In the genomic region with DNA sequence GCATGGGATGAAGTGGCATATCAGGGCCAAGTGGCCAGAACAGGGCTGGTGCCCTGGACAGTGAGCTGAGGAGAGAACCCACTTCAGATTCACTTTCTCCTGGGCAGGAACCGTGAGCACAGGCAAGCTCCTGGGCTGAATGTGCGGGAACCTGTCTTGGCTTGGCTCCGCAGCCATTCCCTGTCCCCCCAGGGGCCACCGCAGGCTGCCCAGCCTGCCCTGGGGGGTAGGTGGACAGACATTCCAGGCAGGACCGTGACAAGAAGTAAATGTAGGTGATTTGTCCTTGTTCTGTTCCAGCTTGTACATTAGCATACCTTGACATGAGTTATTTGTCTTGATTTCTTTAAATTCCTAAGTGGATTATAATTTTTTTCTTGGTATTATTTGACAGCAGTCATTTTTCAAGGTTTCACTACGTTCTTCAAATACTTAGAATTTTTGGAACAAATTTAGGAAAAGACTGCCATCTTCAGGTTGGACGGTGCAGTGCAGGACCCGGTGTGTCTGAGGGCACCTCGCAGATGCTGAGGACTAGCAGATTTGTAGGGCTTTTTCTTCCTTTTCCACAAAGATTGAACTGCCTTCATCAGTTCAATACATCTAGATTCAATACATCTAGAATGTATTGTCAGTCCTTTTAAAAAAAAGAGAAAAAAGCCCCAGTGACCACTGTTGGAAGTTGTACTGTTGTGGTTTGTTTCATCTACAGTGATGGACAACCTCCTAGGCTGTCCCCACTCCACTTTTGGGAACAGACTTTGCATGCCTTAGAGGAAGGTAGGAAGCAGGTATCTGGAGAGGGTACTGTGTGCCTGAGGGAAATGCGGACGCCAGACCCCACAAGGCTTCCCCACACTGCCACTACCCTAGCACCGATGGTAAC, we compare ENCODE assay signal across 8 cellular contexts.
DNase-seq lines count a peak whose midpoint lies in the region; ATAC-seq and TF ChIP-seq lines count a peak whose summit lies in the region.

No MANE protein-coding gene starts in this region.

- no peaks in the 10 kb centered on the region for H3K36me3 Mint-ChIP-seq in CD4-positive, CD25-positive, alpha-beta regulatory T cell
- peaks cover 17% of the 10 kb centered on the region for H3K36me3 Mint-ChIP-seq in endothelial cell (ENCODE audit: low read depth, unreplicated experiment)

- H3K36me3 ChIP-seq in CD4-positive, CD25-positive, alpha-beta regulatory T cell (ENCODE audit: control insufficient read depth, insufficient read depth, low read length) = no peaks in the 10 kb centered on the region
- no peaks in the 10 kb centered on the region for H3K36me3 ChIP-seq in testis (ENCODE audit: low read depth, missing control alignments)

- no peak overlapping the region for H3K27ac Mint-ChIP-seq in CD4-positive, CD25-positive, alpha-beta regulatory T cell
- no peak overlapping the region for H3K27ac Mint-ChIP-seq in endothelial cell (ENCODE audit: unreplicated experiment)

- H3K27me3 Mint-ChIP-seq in CD4-positive, CD25-positive, alpha-beta regulatory T cell = peaks cover 15% of the 10 kb centered on the region
- peaks cover 7% of the 10 kb centered on the region for H3K27me3 Mint-ChIP-seq in endothelial cell (ENCODE audit: unreplicated experiment)

- 54 to 66% methylated on average over 12 of the region's 12 CpGs for WGBS in testis, 2 donors

- peaks cover 0 to 2% (median 0%) of the 10 kb centered on the region in 7 donors for H3K9me3 Mint-ChIP-seq in CD4-positive, CD25-positive, alpha-beta regulatory T cell
- H3K9me3 Mint-ChIP-seq in endothelial cell (ENCODE audit: unreplicated experiment) = no peaks in the 10 kb centered on the region

- peak overlapping the region in 1 of 4 donors; percentile 21 for H3K4me3 Mint-ChIP-seq in CD4-positive, CD25-positive, alpha-beta regulatory T cell
- no peak overlapping the region for H3K4me3 Mint-ChIP-seq in endothelial cell (ENCODE audit: unreplicated experiment)

- TF ChIP-seq CTCF in endothelial cell (IDR thresholded peaks at IDR 0.05; ENCODE audit: unreplicated experiment) (peak; percentile 92), testis (IDR thresholded peaks at IDR 0.05) (peak; percentile 83 to 91 (median 90))

- no peak for ATAC-seq in CD4-positive, CD25-positive, alpha-beta regulatory T cell (ENCODE audit: low read depth in 2 of 2)
- ATAC-seq in GM21786 (IDR thresholded peaks at IDR 0.05; ENCODE audit: unreplicated experiment) (peak; percentile 45), GM18517 (IDR thresholded peaks at IDR 0.05; ENCODE audit: unreplicated experiment) (no peak)

- H3K4me1 Mint-ChIP-seq in CD4-positive, CD25-positive, alpha-beta regulatory T cell = no peaks in the 10 kb centered on the region
- peaks cover 2% of the 10 kb centered on the region for H3K4me1 Mint-ChIP-seq in endothelial cell (ENCODE audit: unreplicated experiment)

- no peak overlapping the region for H3K4me3 ChIP-seq in CD4-positive, CD25-positive, alpha-beta regulatory T cell (ENCODE audit: low read depth, low read length)
- no peak overlapping the region for H3K4me3 ChIP-seq in testis

- no peak overlapping the region for H3K27ac ChIP-seq in CD4-positive, CD25-positive, alpha-beta regulatory T cell (ENCODE audit: insufficient read depth, low read length, poor library complexity, severe bottlenecking)
- no peak overlapping the region for H3K27ac ChIP-seq in testis

- H3K27me3 ChIP-seq in CD4-positive, CD25-positive, alpha-beta regulatory T cell (ENCODE audit: control insufficient read depth, insufficient read depth, low read length) = peaks cover 5% of the 10 kb centered on the region
- H3K27me3 ChIP-seq in testis = no peaks in the 10 kb centered on the region

- no peaks in the 10 kb centered on the region for H3K4me1 ChIP-seq in CD4-positive, CD25-positive, alpha-beta regulatory T cell (ENCODE audit: control insufficient read depth, insufficient read depth, low read length, poor library complexity, severe bottlenecking)
- H3K4me1 ChIP-seq in testis = peaks cover 10% of the 10 kb centered on the region

- no peak for TF ChIP-seq POLR2A in testis (IDR thresholded peaks at IDR 0.05)

- intact Hi-C loops in testis (cut with DNase I; ENCODE audit: low total_unique reads) = loop anchor here (5.0 to 10.0 kb wide), 2 partner anchors 219 to 562 kb away; a partner anchor contains a TSS

- peak; percentile 9 to 40 (median 10) for DNase-seq in CD4-positive, CD25-positive, alpha-beta regulatory T cell
- DNase-seq in NCI-H2227 (lab: John Stamatoyannopoulos, UW; ENCODE audit: unreplicated experiment) (peak; percentile 79), endothelial cell (ENCODE audit: low spot score) (peak; percentile 72), myocyte (ENCODE audit: low read depth) (peak; percentile 63), testis (peak; percentile 71)
- DNase-seq in activated CD4-positive, alpha-beta T cell treated with anti-CD3 and anti-CD28 coated beads, Interleukin-2, amount 50 U/mL, for 1 hour = peak; percentile 47

- H3K9me3 ChIP-seq in CD4-positive, CD25-positive, alpha-beta regulatory T cell (ENCODE audit: control insufficient read depth in 2 of 2, low read length in 2 of 2) = no peaks in the 10 kb centered on the region
- H3K9me3 ChIP-seq in testis = no peaks in the 10 kb centered on the region

Comparison
In these comparisons a context has a peak if more than half of its experiments do, and no peak if none do; other contexts are left out.
1. DNase-seq: peak in every context shown above with its lines; median percentile 79 in NCI-H2227; 72 in endothelial cell; 71 in testis; 63 in myocyte; 47 in activated CD4-positive, alpha-beta T cell treated with anti-CD3 and anti-CD28 coated beads, Interleukin-2, amount 50 U/mL, for 1 hour; 10 in CD4-positive, CD25-positive, alpha-beta regulatory T cell.